ENCODE assay signal across 7 cellular contexts in the genomic region with DNA sequence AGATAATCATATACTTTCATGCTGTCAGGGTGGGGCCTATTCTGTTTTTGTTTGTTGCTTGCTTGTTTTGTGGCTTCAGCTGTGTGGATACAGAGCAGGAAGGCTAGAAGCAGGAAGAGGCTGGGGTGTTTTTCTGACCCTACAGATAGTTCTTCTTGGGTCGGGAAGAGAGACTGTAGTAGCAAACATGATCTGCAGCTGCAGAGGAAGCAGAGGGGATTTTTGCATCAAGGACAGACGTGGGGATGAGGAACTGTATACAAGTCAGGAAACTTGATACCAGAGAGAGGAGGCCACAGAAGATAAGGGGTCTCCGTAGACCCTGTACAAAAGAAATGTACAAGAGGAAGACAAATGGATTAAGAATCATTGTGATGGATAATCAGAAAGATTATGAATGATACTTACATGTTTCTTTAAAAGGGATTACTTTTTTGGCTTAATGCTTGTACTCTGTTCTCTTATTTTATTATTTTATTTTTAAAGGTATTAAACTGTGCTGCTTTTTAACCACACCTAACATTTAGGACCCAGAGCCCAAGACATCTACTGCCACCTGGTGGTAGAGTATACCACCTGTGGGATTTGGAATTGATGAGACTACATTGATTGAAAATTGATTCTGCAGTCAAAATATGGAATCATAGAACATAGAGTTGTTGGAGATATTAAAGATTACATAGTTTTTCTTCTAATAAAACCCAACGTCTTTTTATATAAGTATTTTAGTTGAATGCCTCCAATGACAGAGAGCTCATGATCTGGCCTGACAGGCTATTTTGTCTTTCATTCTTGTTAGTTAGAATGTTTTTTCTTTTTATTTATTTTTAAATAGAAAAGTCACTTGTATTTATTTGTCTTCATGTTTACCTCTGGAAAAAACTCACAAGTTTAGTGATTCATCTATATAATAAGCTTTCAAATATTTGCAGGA. TPM values are rescaled to one million over a fixed set of nuclear protein-coding genes. Genes with fewer than 3 reads are reported as not detected.
DNase-seq lines count a peak whose midpoint lies in the region; ATAC-seq and TF ChIP-seq lines count a peak whose summit lies in the region.

No MANE protein-coding gene starts in this region.

- peak; percentile 46 for DNase-seq in DMS53 treated with DMSO at 0.1 percent for 48 hours (lab: John Stamatoyannopoulos, UW; ENCODE audit: unreplicated experiment)
- DNase-seq in HS-5 (ENCODE audit: low read depth), result peak; percentile 31
- peak; percentile 64 for DNase-seq in OCI-M1 (lab: John Stamatoyannopoulos, UW)
- peak; percentile 24 to 55 for DNase-seq in erythroblast (lab: John Stamatoyannopoulos, UW)
- peak; percentile 31 for DNase-seq in neuronal stem cell (ENCODE audit: low spot score)
- DNase-seq in GF-D8 (lab: John Stamatoyannopoulos, UW), result no peak

- no peak overlapping the region for H3K9ac ChIP-seq in neuronal stem cell (ENCODE audit: low read depth, low read length, poor library complexity)

- H4K91ac ChIP-seq in neuronal stem cell (ENCODE audit: low read depth, low read length, poor library complexity), result no peak overlapping the region

- no peak overlapping the region for H4K8ac ChIP-seq in neuronal stem cell (ENCODE audit: low read depth, low read length)

- H3K23ac ChIP-seq in neuronal stem cell (ENCODE audit: low read depth, low read length, poor library complexity), result no peak overlapping the region

- peaks cover 3% of the 10 kb centered on the region for H3K79me1 ChIP-seq in neuronal stem cell (ENCODE audit: low read depth, low read length)

- H3K27me3 ChIP-seq in neuronal stem cell (ENCODE audit: control insufficient read depth in 3 of 3, insufficient read depth in 3 of 3, low read depth in 1 of 3, low read length in 3 of 3), result no peaks in the 10 kb centered on the region

- no peaks in the 10 kb centered on the region for H3K9me3 ChIP-seq in neuronal stem cell (replicated peaks in 1 of 2; ENCODE audit: control insufficient read depth in 2 of 2, insufficient read depth in 1 of 2, low read depth in 1 of 2, low read length in 2 of 2)

- H2AK5ac ChIP-seq in neuronal stem cell (ENCODE audit: low read depth, low read length), result no peak overlapping the region

- TF ChIP-seq POLR2A in erythroblast (IDR thresholded peaks at IDR 0.05; ENCODE audit: low read length), result no peak

- no peaks in the 10 kb centered on the region for H3K36me3 ChIP-seq in neuronal stem cell (replicated peaks in 1 of 2; ENCODE audit: control insufficient read depth in 2 of 2, insufficient read depth in 2 of 2, low read length in 2 of 2)

- H3K18ac ChIP-seq in neuronal stem cell (ENCODE audit: low read length), result no peak overlapping the region

- H2AFZ ChIP-seq in neuronal stem cell (ENCODE audit: low read length), result no peak overlapping the region

- no peak overlapping the region for H3K4ac ChIP-seq in neuronal stem cell (ENCODE audit: low read length)

- H3K27ac ChIP-seq in neuronal stem cell (replicated peaks; ENCODE audit: low read length), result no peak overlapping the region

- H2BK12ac ChIP-seq in neuronal stem cell (ENCODE audit: low read length), result no peak overlapping the region

- ATAC-seq in GM19351 (IDR thresholded peaks at IDR 0.05; ENCODE audit: unreplicated experiment), result no peak

- no peak overlapping the region for H3K4me3 ChIP-seq in neuronal stem cell (ENCODE audit: low read length in 2 of 2)

- no peak overlapping the region for H3K14ac ChIP-seq in neuronal stem cell (ENCODE audit: low read length)

- no peak overlapping the region for H2BK120ac ChIP-seq in neuronal stem cell (ENCODE audit: low read depth, low read length)

- no peak overlapping the region for H2BK5ac ChIP-seq in neuronal stem cell (ENCODE audit: low read length)

- peaks cover 0 to 2% of the 10 kb centered on the region in 2 donors for H3K4me1 ChIP-seq in neuronal stem cell (ENCODE audit: control insufficient read depth in 2 of 2, insufficient read depth in 1 of 2, low read depth in 1 of 2, low read length in 2 of 2)

- no peak overlapping the region for H2BK15ac ChIP-seq in neuronal stem cell (ENCODE audit: low read length)

- H3K4me2 ChIP-seq in neuronal stem cell (ENCODE audit: insufficient read depth, low read length, poor library complexity, severe bottlenecking), result no peak overlapping the region

- no CpG with 5 or more reads among the region's 4 CpGs for WGBS in neuronal stem cell (ENCODE audit: extremely low coverage in 2 of 2, insufficient read length in 2 of 2, insufficient replicate concordance in 1 of 2), 2 donors

RNA-seq across cellular contexts. Expression of a gene that starts 46.1 kb away (rescaled TPM):
- polyA plus RNA-seq in neuronal stem cell (2013, experiment 1 of 2), result 6.6 TPM
- polyA plus RNA-seq in neuronal stem cell (2013, experiment 2 of 2), result 7.4 TPM
